ENCODE assay signal across 12 cellular contexts in the genomic region with DNA sequence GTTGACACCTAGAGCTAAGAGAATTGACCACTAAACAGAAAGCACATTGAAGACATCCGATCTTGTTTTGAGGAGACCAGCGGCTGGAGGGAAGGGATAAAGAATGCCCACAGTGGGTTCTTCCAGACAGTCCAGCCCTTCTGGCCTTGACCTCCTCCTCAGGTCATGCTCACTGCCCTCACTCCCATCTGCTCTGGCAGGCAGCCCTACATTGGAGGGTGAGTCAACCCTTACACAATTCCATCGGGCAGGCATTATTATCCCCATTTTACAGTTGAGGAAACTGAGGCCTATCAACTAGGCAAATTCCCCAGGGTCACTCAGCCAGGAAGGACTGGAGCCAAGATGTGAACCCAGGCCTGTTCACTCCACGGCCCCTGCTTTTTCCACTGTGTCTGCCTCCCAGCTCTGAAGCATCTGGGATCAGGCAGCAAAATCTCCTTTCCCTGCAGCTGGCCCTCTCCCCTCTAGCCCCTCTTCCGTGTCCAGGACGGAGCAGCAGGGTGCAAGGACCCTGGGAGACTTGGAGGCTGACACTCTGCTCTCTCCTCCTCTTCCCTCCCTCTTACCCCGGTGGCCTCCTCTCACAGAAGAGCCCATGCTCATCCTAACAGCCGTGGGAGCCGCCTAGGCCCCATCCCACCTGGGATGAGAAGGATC. TPM values are rescaled to one million over a fixed set of nuclear protein-coding genes. Genes with fewer than 3 reads are reported as not detected.
DNase-seq lines count a peak whose midpoint lies in the region; ATAC-seq and TF ChIP-seq lines count a peak whose summit lies in the region.
"Had no signal": no experiment of that assay in that cellular context is flagged by ENCODE, and none has a peak within 500 bp of the region (broad histone marks: within the 10 kb centered on the region; RNA-seq: fewer than 3 reads in every experiment).

No MANE protein-coding gene starts in this region.

- H3K27me3 Mint-ChIP-seq in Calu3 (ENCODE audit: unreplicated experiment), result no peaks in the 10 kb centered on the region
- H3K27me3 Mint-ChIP-seq: activated naive CD8-positive, alpha-beta T cell treated with anti-CD3 and anti-CD28 coated beads for 36 hours had no signal

- no peaks in the 10 kb centered on the region for H3K9me3 Mint-ChIP-seq in Calu3 (ENCODE audit: low read depth, unreplicated experiment)
- H3K9me3 Mint-ChIP-seq: activated naive CD8-positive, alpha-beta T cell treated with anti-CD3 and anti-CD28 coated beads for 36 hours had no signal

- H3K27ac Mint-ChIP-seq in Calu3 (ENCODE audit: unreplicated experiment), result peak overlapping the region; percentile 89
- H3K27ac Mint-ChIP-seq: activated naive CD8-positive, alpha-beta T cell treated with anti-CD3 and anti-CD28 coated beads for 36 hours had no signal

- ATAC-seq in HG02840 (IDR thresholded peaks at IDR 0.05; ENCODE audit: low FRiP score, unreplicated experiment) (no peak), GM21737 (IDR thresholded peaks at IDR 0.05; ENCODE audit: unreplicated experiment) (no peak), HG03139 (IDR thresholded peaks at IDR 0.05; ENCODE audit: unreplicated experiment) (no peak)

- intact Hi-C loops in Calu3 (cut with micrococcal nuclease; ENCODE audit: unreplicated experiment), result loop anchor here (10.0 kb wide), 2 partner anchors 45 to 155 kb away; no protein-coding TSS in a partner anchor

- CTCF ChIA-PET in Calu3 (lab: Charles Lee), result interaction anchor here (1.1 to 2.2 kb wide), 2 partner anchors 30 to 34 kb away, joined by 7 to 18 read pairs; no protein-coding TSS in a partner anchor

- H3K4me1 Mint-ChIP-seq in Calu3 (ENCODE audit: low read depth, unreplicated experiment), result peaks cover 57% of the 10 kb centered on the region

- BruUV-seq in Calu3 (replicated peaks; lab: Mats Ljungman, UMichigan), result no TSS peak

- peaks cover 51% of the 10 kb centered on the region for H3K36me3 Mint-ChIP-seq in Calu3 (ENCODE audit: insufficient read depth, unreplicated experiment)
- H3K36me3 Mint-ChIP-seq: activated naive CD8-positive, alpha-beta T cell treated with anti-CD3 and anti-CD28 coated beads for 36 hours had no signal

- DNase-seq in Calu3, result no peak
- DNase-seq in RPMI7951 (ENCODE audit: low read depth), result peak; percentile 40
- peak; percentile 47 for DNase-seq in glomerular visceral epithelial cell (ENCODE audit: extremely low spot score)
- peak; percentile 41 for DNase-seq in renal cortical epithelial cell (ENCODE audit: low read depth)
- DNase-seq in DMS 273 treated with DMSO at 0.1 percent for 48 hours (lab: John Stamatoyannopoulos, UW), result no peak
- DNase-seq: activated CD4-positive, alpha-beta T cell treated with anti-CD3 and anti-CD28 coated beads, Interleukin-2, amount 50 U/mL, for 48 hours; activated naive CD8-positive, alpha-beta T cell treated with anti-CD3 and anti-CD28 coated beads for 36 hours; Karpas-422 had no signal

- H3K4me3 Mint-ChIP-seq in Calu3 (ENCODE audit: low read depth, unreplicated experiment), result peak overlapping the region; percentile 55
- H3K4me3 Mint-ChIP-seq: activated naive CD8-positive, alpha-beta T cell treated with anti-CD3 and anti-CD28 coated beads for 36 hours had no signal

- TF ChIP-seq CTCF in Calu3 (IDR thresholded peaks at IDR 0.05; ENCODE audit: unreplicated experiment), result no peak

RNA-seq across cellular contexts. Expression of a gene that starts 5.3 kb away (rescaled TPM):
- total RNA-seq in Calu3 (2022), result 36.5 and 53.5 TPM in 2 replicates
- not detected in 2 replicates for total RNA-seq in RPMI7951 (2014; rRNA removed; shearing (Covaris generic))
- total RNA-seq in renal cortical epithelial cell, result 57.5 and 243 TPM in 2 replicates

RNA-seq across cellular contexts. Expression of a gene that starts 13.9 kb away (rescaled TPM):
- total RNA-seq in Calu3 (2022), result 165 and 167 TPM in 2 replicates
- total RNA-seq in RPMI7951 (2014; rRNA removed; shearing (Covaris generic)), result 32.3 and 51.3 TPM in 2 replicates
- total RNA-seq in renal cortical epithelial cell, result 58.5 and 103 TPM in 2 replicates

RNA-seq across cellular contexts. Expression of a gene that starts 28.2 kb away (rescaled TPM):
- total RNA-seq in Calu3 (2022), result 76.7 and 79.3 TPM in 2 replicates
- total RNA-seq in RPMI7951 (2014; rRNA removed; shearing (Covaris generic)), result 91.2 and 124 TPM in 2 replicates
- total RNA-seq in renal cortical epithelial cell, result 42.5 and 159 TPM in 2 replicates

RNA-seq across cellular contexts. Expression of a gene that starts 59.6 kb away (rescaled TPM):
- total RNA-seq in Calu3 (2022) (25.1 and 32.3 TPM in 2 replicates), renal cortical epithelial cell (1.4 and 2.7 TPM in 2 replicates)
- not detected in 2 replicates for total RNA-seq in RPMI7951 (2014; rRNA removed; shearing (Covaris generic))
- total RNA-seq: NCI-H460 had no signal

Comparison
In these comparisons a context has a peak if more than half of its experiments do, and no peak if none do; other contexts are left out.
1. DNase-seq: peak in RPMI7951 (single experiment), glomerular visceral epithelial cell (single experiment) and renal cortical epithelial cell (single experiment); none in Calu3 (single experiment) and DMS 273 treated with DMSO at 0.1 percent for 48 hours (single experiment).
2. RNA of a gene that starts 5.3 kb away (total RNA-seq): 57.5 to 243 TPM in renal cortical epithelial cell and 36.5 to 53.5 TPM in Calu3; not detected in RPMI7951; every median in the first group is over 10 times any median in the second.